ENCODE assay signal across 1 cellular context in the genomic region with DNA sequence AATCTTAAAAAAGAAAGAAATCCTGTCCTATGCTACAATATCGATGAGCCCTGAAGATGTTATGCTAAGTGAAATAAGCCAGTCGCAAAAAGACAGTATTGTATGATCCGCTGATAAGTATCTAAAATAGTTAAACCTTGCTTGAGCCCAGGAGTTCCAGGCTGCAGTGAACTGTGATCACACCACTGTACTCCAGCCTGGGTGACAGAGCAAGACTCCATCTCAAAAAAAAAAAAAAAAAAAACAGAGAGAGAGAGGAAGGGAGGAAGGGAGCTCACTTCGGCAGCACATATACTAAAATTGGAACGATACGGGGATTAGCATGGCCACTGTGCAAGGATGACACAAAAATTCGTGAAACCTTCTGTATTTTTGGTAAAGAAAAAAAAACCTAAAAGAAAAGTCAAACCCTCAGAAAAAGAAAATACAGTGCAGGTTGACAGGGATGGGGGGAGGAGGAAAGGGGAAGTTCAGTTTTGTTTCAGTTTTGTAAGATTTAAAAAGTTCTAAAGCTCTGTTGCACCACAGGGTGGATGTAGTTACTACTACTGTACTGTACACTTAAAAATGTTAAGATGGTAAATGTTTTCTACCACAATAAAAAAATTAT.
TF ChIP-seq lines count a peak whose summit lies in the region.

No MANE protein-coding gene starts in this region.

TF ChIP-seq in GM23338, 12 proteins besides CTCF, POLR2A, EP300 and RAD21 (continued from another document):
- TF ChIP-seq, protein P1, sequence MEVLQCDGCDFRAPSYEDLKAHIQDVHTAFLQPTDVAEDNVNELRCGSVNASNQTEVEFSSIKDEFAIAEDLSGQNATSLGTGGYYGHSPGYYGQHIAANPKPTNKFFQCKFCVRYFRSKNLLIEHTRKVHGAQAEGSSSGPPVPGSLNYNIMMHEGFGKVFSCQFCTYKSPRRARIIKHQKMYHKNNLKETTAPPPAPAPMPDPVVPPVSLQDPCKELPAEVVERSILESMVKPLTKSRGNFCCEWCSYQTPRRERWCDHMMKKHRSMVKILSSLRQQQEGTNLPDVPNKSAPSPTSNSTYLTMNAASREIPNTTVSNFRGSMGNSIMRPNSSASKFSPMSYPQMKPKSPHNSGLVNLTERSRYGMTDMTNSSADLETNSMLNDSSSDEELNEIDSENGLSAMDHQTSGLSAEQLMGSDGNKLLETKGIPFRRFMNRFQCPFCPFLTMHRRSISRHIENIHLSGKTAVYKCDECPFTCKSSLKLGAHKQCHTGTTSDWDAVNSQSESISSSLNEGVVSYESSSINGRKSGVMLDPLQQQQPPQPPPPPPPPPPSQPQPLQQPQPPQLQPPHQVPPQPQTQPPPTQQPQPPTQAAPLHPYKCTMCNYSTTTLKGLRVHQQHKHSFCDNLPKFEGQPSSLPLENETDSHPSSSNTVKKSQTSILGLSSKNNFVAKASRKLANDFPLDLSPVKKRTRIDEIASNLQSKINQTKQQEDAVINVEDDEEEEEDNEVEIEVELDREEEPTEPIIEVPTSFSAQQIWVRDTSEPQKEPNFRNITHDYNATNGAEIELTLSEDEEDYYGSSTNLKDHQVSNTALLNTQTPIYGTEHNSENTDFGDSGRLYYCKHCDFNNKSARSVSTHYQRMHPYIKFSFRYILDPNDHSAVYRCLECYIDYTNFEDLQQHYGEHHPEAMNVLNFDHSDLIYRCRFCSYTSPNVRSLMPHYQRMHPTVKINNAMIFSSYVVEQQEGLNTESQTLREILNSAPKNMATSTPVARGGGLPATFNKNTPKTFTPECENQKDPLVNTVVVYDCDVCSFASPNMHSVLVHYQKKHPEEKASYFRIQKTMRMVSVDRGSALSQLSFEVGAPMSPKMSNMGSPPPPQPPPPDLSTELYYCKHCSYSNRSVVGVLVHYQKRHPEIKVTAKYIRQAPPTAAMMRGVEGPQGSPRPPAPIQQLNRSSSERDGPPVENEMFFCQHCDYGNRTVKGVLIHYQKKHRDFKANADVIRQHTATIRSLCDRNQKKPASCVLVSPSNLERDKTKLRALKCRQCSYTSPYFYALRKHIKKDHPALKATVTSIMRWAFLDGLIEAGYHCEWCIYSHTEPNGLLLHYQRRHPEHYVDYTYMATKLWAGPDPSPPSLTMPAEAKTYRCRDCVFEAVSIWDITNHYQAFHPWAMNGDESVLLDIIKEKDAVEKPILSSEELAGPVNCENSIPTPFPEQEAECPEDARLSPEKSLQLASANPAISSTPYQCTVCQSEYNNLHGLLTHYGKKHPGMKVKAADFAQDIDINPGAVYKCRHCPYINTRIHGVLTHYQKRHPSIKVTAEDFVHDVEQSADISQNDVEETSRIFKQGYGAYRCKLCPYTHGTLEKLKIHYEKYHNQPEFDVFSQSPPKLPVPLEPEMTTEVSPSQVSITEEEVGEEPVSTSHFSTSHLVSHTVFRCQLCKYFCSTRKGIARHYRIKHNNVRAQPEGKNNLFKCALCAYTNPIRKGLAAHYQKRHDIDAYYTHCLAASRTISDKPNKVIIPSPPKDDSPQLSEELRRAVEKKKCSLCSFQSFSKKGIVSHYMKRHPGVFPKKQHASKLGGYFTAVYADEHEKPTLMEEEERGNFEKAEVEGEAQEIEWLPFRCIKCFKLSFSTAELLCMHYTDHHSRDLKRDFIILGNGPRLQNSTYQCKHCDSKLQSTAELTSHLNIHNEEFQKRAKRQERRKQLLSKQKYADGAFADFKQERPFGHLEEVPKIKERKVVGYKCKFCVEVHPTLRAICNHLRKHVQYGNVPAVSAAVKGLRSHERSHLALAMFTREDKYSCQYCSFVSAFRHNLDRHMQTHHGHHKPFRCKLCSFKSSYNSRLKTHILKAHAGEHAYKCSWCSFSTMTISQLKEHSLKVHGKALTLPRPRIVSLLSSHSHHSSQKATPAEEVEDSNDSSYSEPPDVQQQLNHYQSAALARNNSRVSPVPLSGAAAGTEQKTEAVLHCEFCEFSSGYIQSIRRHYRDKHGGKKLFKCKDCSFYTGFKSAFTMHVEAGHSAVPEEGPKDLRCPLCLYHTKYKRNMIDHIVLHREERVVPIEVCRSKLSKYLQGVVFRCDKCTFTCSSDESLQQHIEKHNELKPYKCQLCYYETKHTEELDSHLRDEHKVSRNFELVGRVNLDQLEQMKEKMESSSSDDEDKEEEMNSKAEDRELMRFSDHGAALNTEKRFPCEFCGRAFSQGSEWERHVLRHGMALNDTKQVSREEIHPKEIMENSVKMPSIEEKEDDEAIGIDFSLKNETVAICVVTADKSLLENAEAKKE (CRISPR knock-in tag; IDR thresholded peaks at IDR 0.05), result no peak
- no peak for TF ChIP-seq ZNF114 (CRISPR knock-in tag; IDR thresholded peaks at IDR 0.05)
- TF ChIP-seq, protein P2, sequence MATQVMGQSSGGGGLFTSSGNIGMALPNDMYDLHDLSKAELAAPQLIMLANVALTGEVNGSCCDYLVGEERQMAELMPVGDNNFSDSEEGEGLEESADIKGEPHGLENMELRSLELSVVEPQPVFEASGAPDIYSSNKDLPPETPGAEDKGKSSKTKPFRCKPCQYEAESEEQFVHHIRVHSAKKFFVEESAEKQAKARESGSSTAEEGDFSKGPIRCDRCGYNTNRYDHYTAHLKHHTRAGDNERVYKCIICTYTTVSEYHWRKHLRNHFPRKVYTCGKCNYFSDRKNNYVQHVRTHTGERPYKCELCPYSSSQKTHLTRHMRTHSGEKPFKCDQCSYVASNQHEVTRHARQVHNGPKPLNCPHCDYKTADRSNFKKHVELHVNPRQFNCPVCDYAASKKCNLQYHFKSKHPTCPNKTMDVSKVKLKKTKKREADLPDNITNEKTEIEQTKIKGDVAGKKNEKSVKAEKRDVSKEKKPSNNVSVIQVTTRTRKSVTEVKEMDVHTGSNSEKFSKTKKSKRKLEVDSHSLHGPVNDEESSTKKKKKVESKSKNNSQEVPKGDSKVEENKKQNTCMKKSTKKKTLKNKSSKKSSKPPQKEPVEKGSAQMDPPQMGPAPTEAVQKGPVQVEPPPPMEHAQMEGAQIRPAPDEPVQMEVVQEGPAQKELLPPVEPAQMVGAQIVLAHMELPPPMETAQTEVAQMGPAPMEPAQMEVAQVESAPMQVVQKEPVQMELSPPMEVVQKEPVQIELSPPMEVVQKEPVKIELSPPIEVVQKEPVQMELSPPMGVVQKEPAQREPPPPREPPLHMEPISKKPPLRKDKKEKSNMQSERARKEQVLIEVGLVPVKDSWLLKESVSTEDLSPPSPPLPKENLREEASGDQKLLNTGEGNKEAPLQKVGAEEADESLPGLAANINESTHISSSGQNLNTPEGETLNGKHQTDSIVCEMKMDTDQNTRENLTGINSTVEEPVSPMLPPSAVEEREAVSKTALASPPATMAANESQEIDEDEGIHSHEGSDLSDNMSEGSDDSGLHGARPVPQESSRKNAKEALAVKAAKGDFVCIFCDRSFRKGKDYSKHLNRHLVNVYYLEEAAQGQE (IDR thresholded peaks at IDR 0.05; ENCODE audit: unreplicated experiment), result no peak
